15 cellular contexts compared by ENCODE assay signal in the genomic region with DNA sequence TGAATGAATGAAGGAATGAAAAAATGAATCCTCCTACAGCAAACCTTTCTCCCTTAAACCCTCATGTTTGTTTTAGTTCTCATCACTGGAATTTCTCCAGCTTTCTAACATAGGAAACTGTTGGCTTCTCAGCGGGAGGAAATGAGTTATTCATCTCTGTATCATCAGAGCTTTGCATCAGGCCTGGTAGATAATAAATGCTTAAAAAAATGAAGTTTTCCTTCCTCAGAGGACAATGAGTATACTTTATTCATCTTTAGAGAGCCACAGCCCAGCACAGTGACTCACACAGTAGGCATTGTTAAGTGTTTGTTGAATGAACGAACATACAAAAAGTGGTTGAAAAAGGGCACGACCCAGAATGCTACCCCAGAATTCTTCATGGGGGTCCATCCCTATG.
DNase-seq lines count a peak whose midpoint lies in the region; ATAC-seq, FAIRE-seq and TF ChIP-seq lines count a peak whose summit lies in the region.
"Had no signal": no experiment of that assay in that cellular context is flagged by ENCODE, and none has a peak within 500 bp of the region (broad histone marks: within the 10 kb centered on the region; RNA-seq: fewer than 3 reads in every experiment).

No MANE protein-coding gene starts in this region.

- ATAC-seq in left colon (no peak), GM19351 (IDR thresholded peaks at IDR 0.05; ENCODE audit: unreplicated experiment) (no peak)

- H3K27me3 Mint-ChIP-seq in MCF 10A (ENCODE audit: insufficient read depth, unreplicated experiment) = no peaks in the 10 kb centered on the region

- POLR2A ChIA-PET in MCF 10A (lab: Yijun Ruan, JAX) = interaction anchor here (0.6 kb wide), 1 partner anchor 524 kb away, joined by 4 read pairs; no protein-coding TSS in a partner anchor

- no peaks in the 10 kb centered on the region for H3K27me3 ChIP-seq in breast epithelium
- H3K27me3 ChIP-seq: thyroid gland had no signal

- no TSS peak for BruUV-seq in MCF 10A (replicated peaks; lab: Mats Ljungman, UMichigan)

- CTCF ChIA-PET in MCF 10A (lab: Yijun Ruan, JAX) = interaction anchor here (0.6 to 1.4 kb wide), 4 partner anchors 50 to 282 kb away, joined by 3 to 4 read pairs (median 4); partner anchors contain the start of gene TYSND1

- intact Hi-C loops in MCF 10A (cut with micrococcal nuclease) (no loop called here), breast epithelium (cut with DNase I; ENCODE audit: low total_unique reads) (no loop called here), left colon (cut with DNase I, micrococcal nuclease) (no loop called here)

- peak; percentile 82 for DNase-seq in MCF 10A (ENCODE audit: unreplicated experiment)
- DNase-seq in breast epithelium (ENCODE audit: low spot score in 2 of 2) = no peak
- DNase-seq in amniotic stem cell (lab: John Stamatoyannopoulos, UW) = peak; percentile 82
- peak; percentile 84 to 92 for DNase-seq in foreskin fibroblast
- peak; percentile 71 for DNase-seq in urothelium cell line (ENCODE audit: low spot score)
- no peak for DNase-seq in left colon
- no peak for DNase-seq in NCI-H2171 treated with DMSO at 0.1 percent for 48 hours (lab: John Stamatoyannopoulos, UW)
- DNase-seq: 8988T; activated CD4-positive, CD25-positive, alpha-beta regulatory T cell; activated T-cell treated with anti-CD3 and anti-CD28 coated beads, Interleukin-2, amount 50 U/mL, for 48 hours; DMS79; NCI-H446; thyroid gland had no signal

- H3K4me1 ChIP-seq in breast epithelium = peaks cover 0 to 7% of the 10 kb centered on the region in 2 donors

- H3K4me3 ChIP-seq in breast epithelium = no peak overlapping the region
- H3K4me3 ChIP-seq in foreskin fibroblast (ENCODE audit: low read depth in 1 of 2, low read length in 2 of 2) = no peak overlapping the region
- H3K4me3 ChIP-seq: lung, thyroid gland had no signal

- no peak overlapping the region for H3K27ac Mint-ChIP-seq in MCF 10A (ENCODE audit: low read depth, unreplicated experiment)

- peak; percentile 53 for FAIRE-seq in urothelium cell line (lab: Jason Lieb, UNC)

- TF ChIP-seq CTCF in MCF 10A (IDR thresholded peaks at IDR 0.05; ENCODE audit: unreplicated experiment) (no peak), breast epithelium (IDR thresholded peaks at IDR 0.05) (no peak), foreskin fibroblast (IDR thresholded peaks at IDR 0.05; ENCODE audit: low read depth, low read length) (no peak)

- no peak for TF ChIP-seq POLR2A in breast epithelium (IDR thresholded peaks at IDR 0.05)

- no peaks in the 10 kb centered on the region for H3K36me3 ChIP-seq in breast epithelium
- H3K36me3 ChIP-seq: thyroid gland had no signal

- no peak overlapping the region for H3K27ac ChIP-seq in breast epithelium
- H3K27ac ChIP-seq: thyroid gland had no signal

- no peaks in the 10 kb centered on the region for H3K9me3 Mint-ChIP-seq in MCF 10A (ENCODE audit: unreplicated experiment)

- no peak overlapping the region for H3K4me3 Mint-ChIP-seq in MCF 10A (ENCODE audit: unreplicated experiment)

- no peaks in the 10 kb centered on the region for H3K36me3 Mint-ChIP-seq in MCF 10A (ENCODE audit: insufficient read depth, unreplicated experiment)

- H3K9me3 ChIP-seq in breast epithelium = no peaks in the 10 kb centered on the region
- H3K9me3 ChIP-seq: thyroid gland had no signal

- H3K4me1 Mint-ChIP-seq in MCF 10A (ENCODE audit: insufficient read depth, unreplicated experiment) = peaks cover 26% of the 10 kb centered on the region

Comparison
In these comparisons a context has a peak if more than half of its experiments do, and no peak if none do; other contexts are left out.
1. DNase-seq: peak in MCF 10A (single experiment), amniotic stem cell (single experiment), foreskin fibroblast (2 of 2) and urothelium cell line (single experiment); none in breast epithelium (0 of 2), left colon (0 of 2) and NCI-H2171 treated with DMSO at 0.1 percent for 48 hours (single experiment).